In genomic region chr2:215653344-215654015, GRCh38 we compare ENCODE assay signal across 26 cellular contexts.
DNase-seq lines count a peak whose midpoint lies in the region; ATAC-seq, FAIRE-seq and TF ChIP-seq lines count a peak whose summit lies in the region.
"Had no signal": no experiment of that assay in that cellular context is flagged by ENCODE, and none has a peak within 500 bp of the region (broad histone marks: within the 10 kb centered on the region; RNA-seq: fewer than 3 reads in every experiment).

No MANE protein-coding gene starts in this region.

- POLR2A ChIA-PET in AG04450 (lab: Yijun Ruan, JAX): interaction anchor here (0.7 to 1.3 kb wide), 3 partner anchors 7 to 217 kb away, joined by 4 to 13 read pairs (median 5); no protein-coding TSS in a partner anchor

- H3K4me3 Mint-ChIP-seq in mesothelial cell of epicardium: no peak overlapping the region
- H3K4me3 Mint-ChIP-seq: effector memory CD8-positive, alpha-beta T cell; natural killer cell treated with Interleukin-12 subunit alpha and Interleukin-12 subunit beta and Interleukin-15 and Interleukin-18, amount 100 ng/mL, for 72 hours had no signal

- peaks cover 3% of the 10 kb centered on the region; the same call in 1 of the 2 replicates for H3K9me3 ChIP-seq in AG04450 (ENCODE audit: control insufficient read depth, insufficient read depth, low read length)
- H3K9me3 ChIP-seq: A549, prostate gland, SJSA1, spleen, uterus had no signal

- peak; percentile 57 for FAIRE-seq in endometrium (lab: Jason Lieb, UNC)
- FAIRE-seq: A549, HepG2 had no signal

- intact Hi-C loops in head of caudate nucleus (cut with DNase I): no loop called here

- peak overlapping the region; percentile 23 for H3K27ac Mint-ChIP-seq in mesothelial cell of epicardium
- H3K27ac Mint-ChIP-seq: CD14-positive monocyte; effector memory CD8-positive, alpha-beta T cell; natural killer cell treated with Interleukin-12 subunit alpha and Interleukin-12 subunit beta and Interleukin-15 and Interleukin-18, amount 100 ng/mL, for 72 hours had no signal

- H3K9me3 Mint-ChIP-seq in mesothelial cell of epicardium: no peaks in the 10 kb centered on the region

- H3K27me3 Mint-ChIP-seq in mesothelial cell of epicardium (ENCODE audit: low read depth): no peaks in the 10 kb centered on the region

- no peaks in the 10 kb centered on the region for H3K27me3 ChIP-seq in AG04450 (ENCODE audit: control insufficient read depth, insufficient read depth, low read length)
- H3K27me3 ChIP-seq: SJSA1, spleen, uterus had no signal

- H3K4me3 ChIP-seq in AG04450 (ENCODE audit: low read depth, low read length): no peak overlapping the region
- H3K4me3 ChIP-seq in coronary artery: no peak overlapping the region
- H3K4me3 ChIP-seq: A549, prostate gland, SJSA1, spleen, uterus had no signal

- H3K27ac ChIP-seq in AG04450 (ENCODE audit: low read depth, low read length) (no peak overlapping the region), coronary artery (peak overlapping the region in 1 of 2 donors; percentile 13)
- H3K27ac ChIP-seq: A549, prostate gland, SJSA1, spleen had no signal

- H3K36me3 Mint-ChIP-seq in mesothelial cell of epicardium: no peaks in the 10 kb centered on the region
- H3K36me3 Mint-ChIP-seq: CD14-positive monocyte; natural killer cell treated with Interleukin-12 subunit alpha and Interleukin-12 subunit beta and Interleukin-15 and Interleukin-18, amount 100 ng/mL, for 72 hours had no signal

- peak; percentile 5; the same call in 1 of the 3 replicates for ATAC-seq in SK-N-SH treated with all-trans-retinoic acid at 6 μM for 48 hours
- ATAC-seq: A549; effector memory CD8-positive, alpha-beta T cell; HepG2; natural killer cell treated with Interleukin-12 subunit alpha and Interleukin-12 subunit beta and Interleukin-15 and Interleukin-18, amount 100 ng/mL, for 72 hours; Panc1 had no signal

- CTCF ChIA-PET in AG04450 (lab: Charles Lee): interaction anchor here (1.1 to 1.3 kb wide), 3 partner anchors 9 to 383 kb away, joined by 3 to 4 read pairs (median 3); no protein-coding TSS in a partner anchor

- H3K4me1 Mint-ChIP-seq in mesothelial cell of epicardium: peaks cover 19% of the 10 kb centered on the region
- H3K4me1 Mint-ChIP-seq: CD14-positive monocyte had no signal

- DNase-seq in AG04450 (ENCODE audit: low read depth, low spot score) (peak; percentile 8), mesothelial cell of epicardium (ENCODE audit: low spot score in 2 of 2, unreplicated experiment in 2 of 2) (no peak), DMS 273 treated with DMSO at 0.1 percent for 48 hours (lab: John Stamatoyannopoulos, UW) (no peak), head of caudate nucleus (no peak), coronary artery (ENCODE audit: low spot score) (no peak)
- DNase-seq in stimulated activated CD4-positive, alpha-beta T cell treated with anti-CD3 and anti-CD28 coated beads, Interleukin-12 subunit alpha, Interleukin-12 subunit beta, amount 100 ng/mL, for 4 hours: no peak
- DNase-seq: activated effector memory CD4-positive, alpha-beta T cell treated with Interleukin-2 at 50 U/mL for 16 hours; amniotic stem cell; cerebellar nuclear complex; effector memory CD8-positive, alpha-beta T cell; mesendoderm; NCI-H1694 treated with DMSO at 0.1 percent for 48 hours; NCI-H226; spleen; stimulated activated CD8-positive, alpha-beta memory T cell treated with anti-CD3 and anti-CD28 coated beads, Interleukin-4, amount 100 ng/mL, for 48 hours; substantia nigra had no signal

- TF ChIP-seq CTCF in AG04450 (IDR thresholded peaks at IDR 0.05; ENCODE audit: low read depth, low read length): no peak
- TF ChIP-seq CTCF in mesothelial cell of epicardium (IDR thresholded peaks at IDR 0.05; ENCODE audit: unreplicated experiment): no peak
- no peak for TF ChIP-seq CTCF in coronary artery (IDR thresholded peaks at IDR 0.05)

TF ChIP-seq in SK-N-SH treated with all-trans-retinoic acid at 6 μM for 48 hours, 23 proteins besides CTCF, POLR2A, EP300 and RAD21:
- TF ChIP-seq PPARA (CRISPR knock-in tag; IDR thresholded peaks at IDR 0.05; ENCODE audit: borderline replicate concordance) (no peak), SNAI2 (CRISPR knock-in tag; IDR thresholded peaks at IDR 0.05) (no peak), ESRRG (CRISPR knock-in tag; IDR thresholded peaks at IDR 0.05) (no peak), ISL1 (CRISPR knock-in tag; IDR thresholded peaks at IDR 0.05) (no peak), ARNTL (CRISPR knock-in tag; IDR thresholded peaks at IDR 0.05; ENCODE audit: borderline replicate concordance, low read depth) (no peak), CSRNP3 (CRISPR knock-in tag; IDR thresholded peaks at IDR 0.05) (no peak), OSR1 (CRISPR knock-in tag; IDR thresholded peaks at IDR 0.05) (no peak)
- TF ChIP-seq, protein P1, sequence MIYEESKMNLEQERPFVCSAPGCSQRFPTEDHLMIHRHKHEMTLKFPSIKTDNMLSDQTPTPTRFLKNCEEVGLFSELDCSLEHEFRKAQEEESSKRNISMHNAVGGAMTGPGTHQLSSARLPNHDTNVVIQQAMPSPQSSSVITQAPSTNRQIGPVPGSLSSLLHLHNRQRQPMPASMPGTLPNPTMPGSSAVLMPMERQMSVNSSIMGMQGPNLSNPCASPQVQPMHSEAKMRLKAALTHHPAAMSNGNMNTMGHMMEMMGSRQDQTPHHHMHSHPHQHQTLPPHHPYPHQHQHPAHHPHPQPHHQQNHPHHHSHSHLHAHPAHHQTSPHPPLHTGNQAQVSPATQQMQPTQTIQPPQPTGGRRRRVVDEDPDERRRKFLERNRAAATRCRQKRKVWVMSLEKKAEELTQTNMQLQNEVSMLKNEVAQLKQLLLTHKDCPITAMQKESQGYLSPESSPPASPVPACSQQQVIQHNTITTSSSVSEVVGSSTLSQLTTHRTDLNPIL (CRISPR knock-in tag; IDR thresholded peaks at IDR 0.05; ENCODE audit: low read depth): no peak
- TF ChIP-seq, protein P2, sequence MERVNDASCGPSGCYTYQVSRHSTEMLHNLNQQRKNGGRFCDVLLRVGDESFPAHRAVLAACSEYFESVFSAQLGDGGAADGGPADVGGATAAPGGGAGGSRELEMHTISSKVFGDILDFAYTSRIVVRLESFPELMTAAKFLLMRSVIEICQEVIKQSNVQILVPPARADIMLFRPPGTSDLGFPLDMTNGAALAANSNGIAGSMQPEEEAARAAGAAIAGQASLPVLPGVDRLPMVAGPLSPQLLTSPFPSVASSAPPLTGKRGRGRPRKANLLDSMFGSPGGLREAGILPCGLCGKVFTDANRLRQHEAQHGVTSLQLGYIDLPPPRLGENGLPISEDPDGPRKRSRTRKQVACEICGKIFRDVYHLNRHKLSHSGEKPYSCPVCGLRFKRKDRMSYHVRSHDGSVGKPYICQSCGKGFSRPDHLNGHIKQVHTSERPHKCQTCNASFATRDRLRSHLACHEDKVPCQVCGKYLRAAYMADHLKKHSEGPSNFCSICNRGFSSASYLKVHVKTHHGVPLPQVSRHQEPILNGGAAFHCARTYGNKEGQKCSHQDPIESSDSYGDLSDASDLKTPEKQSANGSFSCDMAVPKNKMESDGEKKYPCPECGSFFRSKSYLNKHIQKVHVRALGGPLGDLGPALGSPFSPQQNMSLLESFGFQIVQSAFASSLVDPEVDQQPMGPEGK (CRISPR knock-in tag; IDR thresholded peaks at IDR 0.05; ENCODE audit: borderline replicate concordance): no peak
